Comparison of ENCODE assay signal across 8 cellular contexts in the genomic region with DNA sequence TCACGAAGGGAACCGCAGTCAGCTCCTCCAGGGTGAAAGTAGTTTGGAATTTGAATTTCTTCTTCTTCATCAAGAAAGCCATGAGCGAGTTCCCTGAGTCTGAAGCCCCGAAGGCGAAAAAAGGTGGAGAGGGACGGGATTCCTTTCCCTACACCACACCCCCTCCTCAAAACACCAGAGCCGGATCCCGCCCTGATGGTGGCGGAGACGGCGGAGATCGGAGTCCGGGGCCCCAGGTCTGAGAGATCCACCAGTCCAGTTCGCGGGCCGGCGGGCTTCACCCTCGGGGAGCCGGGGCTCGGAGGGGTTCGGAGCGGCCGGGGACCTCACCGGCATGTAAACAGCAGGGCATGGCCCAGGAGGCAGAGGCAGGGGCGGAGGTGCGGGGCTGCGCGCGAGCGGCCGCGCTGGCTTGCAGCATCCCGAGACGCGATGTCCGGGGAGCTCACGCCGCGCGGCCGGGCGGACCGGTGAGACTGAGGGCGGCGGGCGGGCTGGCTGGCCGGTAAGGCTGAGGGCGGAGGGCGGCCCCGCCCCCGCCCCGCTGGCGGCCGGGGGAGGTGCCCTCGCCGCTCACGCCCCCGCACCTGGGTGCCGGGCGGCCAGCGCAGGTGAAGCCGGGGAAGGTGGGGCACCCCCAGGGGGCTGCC. TPM values are rescaled to one million over a fixed set of nuclear protein-coding genes. Genes with fewer than 3 reads are reported as not detected.
DNase-seq lines count a peak whose midpoint lies in the region; ATAC-seq, FAIRE-seq and TF ChIP-seq lines count a peak whose summit lies in the region.

No MANE protein-coding gene starts in this region.

- TF ChIP-seq EP300 in GM12878 (IDR thresholded peaks at IDR 0.05; ENCODE audit: borderline replicate concordance in 1 of 2, control insufficient read depth in 1 of 2, low read depth in 2 of 2, low read length in 2 of 2): no peak

- H4K20me1 ChIP-seq in GM12878 (ENCODE audit: control insufficient read depth, insufficient read depth): peaks cover 7% of the 10 kb centered on the region
- no peaks in the 10 kb centered on the region for H4K20me1 ChIP-seq in keratinocyte (ENCODE audit: control insufficient read depth, extremely low read depth, insufficient read depth, low read length)

- no peaks in the 10 kb centered on the region for H3K27me3 Mint-ChIP-seq in stimulated activated naive B cell treated with anti-CD40 and anti-IgM and Interleukin-4, amounts not matched to agents 10 μg/mL and 1 μg/mL and 100 μg/mL, for 72 hours

- H3K4me3 ChIP-seq in cardiac muscle cell (peak overlapping the region; percentile 99), GM12878 (peak overlapping the region; percentile 93), keratinocyte (ENCODE audit: control insufficient read depth in 2 of 3, extremely low read depth in 1 of 3, insufficient read depth in 2 of 3, low read depth in 1 of 3, low read length in 3 of 3) (peak overlapping the region; percentile 64 to 90 (median 77))

- peak overlapping the region; percentile 68 for H3K9ac ChIP-seq in GM12878 (ENCODE audit: control insufficient read depth, insufficient read depth, low read length)
- peak overlapping the region; percentile 69 for H3K9ac ChIP-seq in keratinocyte (ENCODE audit: control insufficient read depth, extremely low read depth, insufficient read depth, low read length)

- peaks cover 53 to 84% of the 10 kb centered on the region in 2 donors for H3K4me1 Mint-ChIP-seq in stimulated activated naive B cell treated with anti-CD40 and anti-IgM and Interleukin-4, amounts not matched to agents 10 μg/mL and 1 μg/mL and 100 μg/mL, for 72 hours

- H3K9me3 Mint-ChIP-seq in stimulated activated naive B cell treated with anti-CD40 and anti-IgM and Interleukin-4, amounts not matched to agents 10 μg/mL and 1 μg/mL and 100 μg/mL, for 72 hours: no peaks in the 10 kb centered on the region

- in situ Hi-C loops in GM12878 (cut with MboI): no loop called here

- no peak overlapping the region; the same call in 1 of the 2 replicates for H2AFZ ChIP-seq in GM12878 (ENCODE audit: control insufficient read depth, low read depth, low read length)
- peak overlapping the region; percentile 36 for H2AFZ ChIP-seq in keratinocyte (ENCODE audit: control insufficient read depth, low read length)

- H3K36me3 Mint-ChIP-seq in stimulated activated naive B cell treated with anti-CD40 and anti-IgM and Interleukin-4, amounts not matched to agents 10 μg/mL and 1 μg/mL and 100 μg/mL, for 72 hours: peaks cover 3 to 12% of the 10 kb centered on the region in 2 donors

- dilution Hi-C loops in keratinocyte (cut with MboI; ENCODE audit: extremely low pct_ligation_motif_present, low sequenced_read_pairs): no loop called here

- intact Hi-C loops in cardiac septum (cut with DNase I): loop anchor here (2.0 kb wide), 1 partner anchor 29 kb away; no protein-coding TSS in a partner anchor
- intact Hi-C loops in GM12878 (cut with micrococcal nuclease; ENCODE audit: unreplicated experiment): no loop called here

- CTCF ChIA-PET in GM12878 (lab: Yijun Ruan, JAX): interaction anchor here (1.0 to 7.8 kb wide), 9 partner anchors 24 to 246 kb away, joined by 3 to 63 read pairs (median 3); a partner anchor contains a TSS

- H3K27me3 ChIP-seq in cardiac muscle cell (no peaks in the 10 kb centered on the region), GM12878 (replicated peaks in 1 of 2; ENCODE audit: control insufficient read depth in 2 of 2, insufficient read depth in 2 of 2, low read length in 1 of 2) (no peaks in the 10 kb centered on the region), keratinocyte (ENCODE audit: control insufficient read depth, extremely low read depth, insufficient read depth, low read length) (no peaks in the 10 kb centered on the region)

- SMC1A ChIA-PET in GM12878 (lab: Charles Lee; ENCODE audit: uncharacterized antibody, unreplicated experiment): interaction anchor here (1.0 to 3.2 kb wide), 9 partner anchors 10 to 92 kb away, joined by 3 to 16 read pairs (median 5); no protein-coding TSS in a partner anchor

- H3K9me1 ChIP-seq in keratinocyte (ENCODE audit: control insufficient read depth, extremely low read depth, insufficient read depth, low read length): no peaks in the 10 kb centered on the region

- peaks cover 49% of the 10 kb centered on the region for H3K4me1 ChIP-seq in cardiac muscle cell (ENCODE audit: low read depth)
- H3K4me1 ChIP-seq in GM12878 (ENCODE audit: control insufficient read depth, insufficient read depth, low read length): peaks cover 53% of the 10 kb centered on the region
- H3K4me1 ChIP-seq in keratinocyte (ENCODE audit: control insufficient read depth, extremely low read depth, insufficient read depth, low read length): peaks cover 25% of the 10 kb centered on the region

- H3K79me2 ChIP-seq in GM12878 (ENCODE audit: control insufficient read depth, insufficient read depth, low read length) (peaks cover 47% of the 10 kb centered on the region), keratinocyte (ENCODE audit: control insufficient read depth, insufficient read depth, low read length) (peaks cover 27% of the 10 kb centered on the region)

- peak; percentile 76; the same call in 1 of the 2 replicates for TF ChIP-seq POLR2A in GM12878 (IDR thresholded peaks at IDR 0.05; ENCODE audit: low read depth, low read length)

- TF ChIP-seq RAD21 in GM12878 (IDR thresholded peaks at IDR 0.05; ENCODE audit: insufficient read depth, low read depth, low read length): no peak

- no peaks in the 10 kb centered on the region for H3K36me3 ChIP-seq in cardiac muscle cell
- H3K36me3 ChIP-seq in GM12878 (ENCODE audit: control insufficient read depth in 2 of 2, insufficient read depth in 2 of 2, low read length in 1 of 2): 0 out of 4 replicates have a peak, but pooled peaks cover 0 to 3% of the 10 kb centered on the region in 2 experiments
- H3K36me3 ChIP-seq in keratinocyte (ENCODE audit: control insufficient read depth in 2 of 2, extremely low read depth in 1 of 2, insufficient read depth in 2 of 2, low read length in 2 of 2): peaks cover 0 to 4% of the 10 kb centered on the region in 2 experiments

- ATAC-seq in HG02943 (IDR thresholded peaks at IDR 0.05; ENCODE audit: low read depth, unreplicated experiment) (peak; percentile 23), GM12878 (peak; percentile 9), GM18517 (IDR thresholded peaks at IDR 0.05; ENCODE audit: unreplicated experiment) (no peak)
- ATAC-seq in stimulated activated naive B cell treated with anti-CD40 and anti-IgM and Interleukin-4, amounts not matched to agents 10 μg/mL and 1 μg/mL and 100 μg/mL, for 72 hours (replicated peaks): peak; percentile 18 to 27

- 1% methylated on average over 43 of the region's 62 CpGs for WGBS in GM12878 (ENCODE audit: insufficient coverage, insufficient replicate concordance, low lambda C conversion rate, missing lambda C conversion rate)

- TSS peak; percentile 60 for BruUV-seq in GM12878 (replicated peaks; lab: Mats Ljungman, UMichigan)

- DNase-seq in cardiac muscle cell (ENCODE audit: low read depth in 1 of 2, low spot score in 1 of 2) (peak in 1 of 2 donors; percentile 67), cardiac septum (ENCODE audit: low spot score) (no peak), RKO (ENCODE audit: low spot score) (peak; percentile 68), GM12878 (ENCODE audit: low read depth, low spot score) (no peak), keratinocyte (ENCODE audit: low read depth, low spot score) (no peak)
- DNase-seq in stimulated activated naive B cell treated with anti-CD40 and anti-IgM and Interleukin-4, amounts not matched to agents 10 μg/mL and 1 μg/mL and 100 μg/mL, for 72 hours: peak; percentile 46

- TF ChIP-seq CTCF in cardiac muscle cell (IDR thresholded peaks at IDR 0.05; ENCODE audit: low read depth, low read length) (no peak), GM12878 (IDR thresholded peaks at IDR 0.05 in 2 of 3, conservative IDR thresholded peaks at IDR 0.05 in 1 of 3; ENCODE audit: control insufficient read depth in 2 of 3, extremely low read depth in 1 of 3, insufficient read depth in 1 of 3, low read depth in 3 of 3, low read length in 3 of 3) (no peak), keratinocyte (optimal IDR thresholded peaks at IDR 0.05 in 1 of 3, IDR thresholded peaks at IDR 0.05 in 1 of 3, conservative IDR thresholded peaks at IDR 0.05 in 1 of 3; ENCODE audit: extremely low read depth in 1 of 3, insufficient read depth in 2 of 3, low read length in 3 of 3) (no peak)

- H3K27ac ChIP-seq in cardiac muscle cell (peak overlapping the region; percentile 92), GM12878 (ENCODE audit: control insufficient read depth, insufficient read depth) (peak overlapping the region; percentile 67), keratinocyte (ENCODE audit: control insufficient read depth, insufficient read depth, low read length) (peak overlapping the region; percentile 23)

- no peaks in the 10 kb centered on the region for H3K9me3 ChIP-seq in cardiac muscle cell (ENCODE audit: low read depth)
- H3K9me3 ChIP-seq in GM12878 (replicated peaks; ENCODE audit: control insufficient read depth, insufficient read depth, low read length): no peaks in the 10 kb centered on the region
- no peaks in the 10 kb centered on the region for H3K9me3 ChIP-seq in keratinocyte (ENCODE audit: control insufficient read depth, low read depth, low read length)

- POLR2A ChIA-PET in GM12878 (lab: Charles Lee): interaction anchor here (0.5 to 4.6 kb wide), 8 partner anchors 9 to 93 kb away, joined by 3 to 22 read pairs (median 4); a partner anchor contains a TSS

- no peak for FAIRE-seq in GM12878 (lab: Jason Lieb, UNC)
- no peak for FAIRE-seq in keratinocyte (lab: Jason Lieb, UNC)

- RAD21 ChIA-PET in GM12878 (lab: Charles Lee; ENCODE audit: unreplicated experiment): interaction anchor here (0.6 to 2.6 kb wide), 6 partner anchors 10 to 92 kb away, joined by 3 to 12 read pairs (median 6); no protein-coding TSS in a partner anchor

- peak overlapping the region; percentile 93 to 95 for H3K4me3 Mint-ChIP-seq in stimulated activated naive B cell treated with anti-CD40 and anti-IgM and Interleukin-4, amounts not matched to agents 10 μg/mL and 1 μg/mL and 100 μg/mL, for 72 hours

- peak overlapping the region; percentile 88 for H3K27ac Mint-ChIP-seq in stimulated activated naive B cell treated with anti-CD40 and anti-IgM and Interleukin-4, amounts not matched to agents 10 μg/mL and 1 μg/mL and 100 μg/mL, for 72 hours

- H3K4me2 ChIP-seq in GM12878 (ENCODE audit: control insufficient read depth, insufficient read depth) (peak overlapping the region; percentile 91), keratinocyte (ENCODE audit: control insufficient read depth, extremely low read depth, insufficient read depth, low read depth, low read length) (peak overlapping the region; percentile 94)

RNA-seq across cellular contexts. Expression of a gene that starts 0.6 kb away (rescaled TPM):
- total RNA-seq in cardiac muscle cell (20.9 and 25.6 TPM in 2 replicates), cardiac septum (24.1 TPM), GM12878 (2014; rRNA removed) (7.4 TPM in 2 replicates), GM12878 (2014; rRNA removed; fragmentation: Illumina TruSeq; extraction: Trizol) (8.5 and 9.5 TPM in 2 replicates), GM12878 (2021) (69.7 and 75.9 TPM in 2 replicates)
- polyA plus RNA-seq in cardiac muscle cell (26.6 and 32.5 TPM in 2 replicates), GM12878 (2011; rRNA removed) (3.3 and 6.6 TPM in 2 replicates), GM12878 (2014; fragmentation: Illumina TruSeq; extraction: Trizol) (7.2 and 16.9 TPM in 2 replicates), GM12878 (2014; fragmentation: Nextera tagmentation; extraction: Ambion mirVana) (1 to 10 TPM; 1.2 to 2.7 TPM), GM12878 (2014; rRNA removed) (20.7 and 21.5 TPM in 2 replicates), GM12878 (2016; fragmentation: Nextera tagmentation; extraction: Ambion mirVana) (10 to 100 TPM in 1 of 2 experiments, 1 to 10 TPM in 1; 8.5 to 12.9 TPM), keratinocyte (3.7 to 8.6 TPM (median 7.0 TPM) in 3 replicates)
- 23.5 and 27.2 TPM in 2 replicates for total RNA-seq in GM12878 (2013; cell fraction: nucleolus; rRNA removed)
- 116 TPM for polyA plus RNA-seq in GM12878 (2011; ENCODE audit: low read depth)
- 10.5 and 12.0 TPM in 2 replicates for polyA plus RNA-seq in GM12878 (2011; cell fraction: cytosol; rRNA removed)
- polyA plus RNA-seq in GM12878 (2011; cell fraction: nucleus; rRNA removed): 13.2 and 14.7 TPM in 2 replicates
- 61.5 and 83.9 TPM in 2 replicates for polyA plus RNA-seq in GM12878 (2012)
- polyA minus RNA-seq in GM12878 (2011; rRNA and poly(A)+ RNA removed): 2.9 and 6.1 TPM in 2 replicates
- 4.0 and 8.6 TPM in 2 replicates for polyA minus RNA-seq in GM12878 (2011; cell fraction: cytosol; rRNA and poly(A)+ RNA removed)
- 2.8 and 6.3 TPM in 2 replicates for polyA minus RNA-seq in GM12878 (2011; cell fraction: nucleus; rRNA and poly(A)+ RNA removed)
- 7.3 TPM for polyA plus RNA-seq in keratinocyte (2011; ENCODE audit: low read depth)
- 6.1 and 15.3 TPM in 2 replicates for polyA plus RNA-seq in keratinocyte (2011; cell fraction: cytosol; rRNA removed)
- polyA plus RNA-seq in keratinocyte (2011; cell fraction: nucleus; rRNA removed): 14.2 and 16.9 TPM in 2 replicates
- 11.2 and 32.3 TPM in 2 replicates for polyA plus RNA-seq in keratinocyte (2012; ENCODE audit: low replicate concordance)
- 4.9 to 22.6 TPM (median 11.4 TPM) in 3 replicates for polyA minus RNA-seq in keratinocyte
- 5.0 TPM for polyA minus RNA-seq in keratinocyte (2011; cell fraction: cytosol; rRNA and poly(A)+ RNA removed)
- 3.8 and 8.9 TPM in 2 replicates for polyA minus RNA-seq in keratinocyte (2011; cell fraction: nucleus; rRNA and poly(A)+ RNA removed)

RNA-seq across cellular contexts. Expression of a gene that starts 42.5 kb away (rescaled TPM):
- total RNA-seq in cardiac muscle cell (26.1 and 35.6 TPM in 2 replicates), cardiac septum (14.9 TPM), GM12878 (2014; rRNA removed) (36.3 and 40.3 TPM in 2 replicates), GM12878 (2014; rRNA removed; fragmentation: Illumina TruSeq; extraction: Trizol) (30.6 and 31.7 TPM in 2 replicates), GM12878 (2021) (40.7 and 44.0 TPM in 2 replicates)
- polyA plus RNA-seq in cardiac muscle cell (54.2 and 70.7 TPM in 2 replicates), GM12878 (2011; rRNA removed) (25.8 and 49.2 TPM in 2 replicates), GM12878 (2014; fragmentation: Illumina TruSeq; extraction: Trizol) (24.3 and 45.4 TPM in 2 replicates), GM12878 (2014; fragmentation: Nextera tagmentation; extraction: Ambion mirVana) (10 to 100 TPM; 22.7 to 24.2 TPM), GM12878 (2014; rRNA removed) (54.3 and 56.5 TPM in 2 replicates), GM12878 (2016; fragmentation: Nextera tagmentation; extraction: Ambion mirVana) (10 to 100 TPM; 76.7 to 77.9 TPM), keratinocyte (31.1 to 35.4 TPM (median 34.7 TPM) in 3 replicates)
- total RNA-seq in GM12878 (2013; cell fraction: nucleolus; rRNA removed): 35.0 and 35.4 TPM in 2 replicates
- 17.4 TPM for polyA plus RNA-seq in GM12878 (2011; ENCODE audit: low read depth)
- polyA plus RNA-seq in GM12878 (2011; cell fraction: cytosol; rRNA removed): 73.3 and 82.9 TPM in 2 replicates
- 54.9 and 64.6 TPM in 2 replicates for polyA plus RNA-seq in GM12878 (2011; cell fraction: nucleus; rRNA removed)
- polyA plus RNA-seq in GM12878 (2012): 30.5 and 35.8 TPM in 2 replicates
- polyA minus RNA-seq in GM12878 (2011; rRNA and poly(A)+ RNA removed): 39.4 and 64.4 TPM in 2 replicates
- polyA minus RNA-seq in GM12878 (2011; cell fraction: cytosol; rRNA and poly(A)+ RNA removed): 27.0 and 30.2 TPM in 2 replicates
- 38.0 and 63.1 TPM in 2 replicates for polyA minus RNA-seq in GM12878 (2011; cell fraction: nucleus; rRNA and poly(A)+ RNA removed)
- polyA plus RNA-seq in keratinocyte (2011; ENCODE audit: low read depth): 4.3 TPM
- 30.4 and 34.1 TPM in 2 replicates for polyA plus RNA-seq in keratinocyte (2011; cell fraction: cytosol; rRNA removed)
- 31.3 and 35.3 TPM in 2 replicates for polyA plus RNA-seq in keratinocyte (2011; cell fraction: nucleus; rRNA removed)
- 30.8 and 33.4 TPM in 2 replicates for polyA plus RNA-seq in keratinocyte (2012; ENCODE audit: low replicate concordance)
- polyA minus RNA-seq in keratinocyte: 30.5 to 46.0 TPM (median 35.2 TPM) in 3 replicates
- polyA minus RNA-seq in keratinocyte (2011; cell fraction: cytosol; rRNA and poly(A)+ RNA removed): 42.6 TPM
- 9.5 and 11.2 TPM in 2 replicates for polyA minus RNA-seq in keratinocyte (2011; cell fraction: nucleus; rRNA and poly(A)+ RNA removed)

RNA-seq across cellular contexts. Expression of a gene that starts 49.6 kb away (rescaled TPM):
- total RNA-seq in cardiac muscle cell: 0.89 and 1.7 TPM in 2 replicates
- 3.4 and 3.5 TPM in 2 replicates for polyA plus RNA-seq in cardiac muscle cell
- total RNA-seq in cardiac septum: 0.57 TPM
- total RNA-seq in GM12878 (2013; cell fraction: nucleolus; rRNA removed): 1.9 and 2.0 TPM in 2 replicates
- 0.40 TPM in 1 of 2 replicates, not detected in the other for total RNA-seq in GM12878 (2014; rRNA removed)
- 0.14 and 0.22 TPM in 2 replicates for total RNA-seq in GM12878 (2014; rRNA removed; fragmentation: Illumina TruSeq; extraction: Trizol)
- 0.32 and 0.64 TPM in 2 replicates for total RNA-seq in GM12878 (2021)
- polyA plus RNA-seq in GM12878 (2011; ENCODE audit: low read depth): 0.41 TPM
- polyA plus RNA-seq in GM12878 (2011; rRNA removed): 0.12 and 0.50 TPM in 2 replicates
- 0.34 and 0.52 TPM in 2 replicates for polyA plus RNA-seq in GM12878 (2011; cell fraction: cytosol; rRNA removed)
- polyA plus RNA-seq in GM12878 (2011; cell fraction: nucleus; rRNA removed): 2.2 and 3.0 TPM in 2 replicates
- polyA plus RNA-seq in GM12878 (2012): 0.60 and 1.1 TPM in 2 replicates
- polyA plus RNA-seq in GM12878 (2014; fragmentation: Illumina TruSeq; extraction: Trizol): 0.04 TPM in 1 of 2 replicates, not detected in the other
- not detected for polyA plus RNA-seq in GM12878 (2014; fragmentation: Nextera tagmentation; extraction: Ambion mirVana)
- 0.55 and 0.67 TPM in 2 replicates for polyA plus RNA-seq in GM12878 (2014; rRNA removed)
- under 1 TPM; 0.11 to 0.47 TPM for polyA plus RNA-seq in GM12878 (2016; fragmentation: Nextera tagmentation; extraction: Ambion mirVana)
- 0.10 TPM in 1 of 2 replicates, not detected in the other for polyA minus RNA-seq in GM12878 (2011; rRNA and poly(A)+ RNA removed)
- polyA minus RNA-seq in GM12878 (2011; cell fraction: cytosol; rRNA and poly(A)+ RNA removed): not detected in 2 replicates
- 0.57 and 0.85 TPM in 2 replicates for polyA minus RNA-seq in GM12878 (2011; cell fraction: nucleus; rRNA and poly(A)+ RNA removed)
- polyA plus RNA-seq in keratinocyte: 2.4 to 5.2 TPM (median 4.4 TPM) in 3 replicates
- 2.0 TPM for polyA plus RNA-seq in keratinocyte (2011; ENCODE audit: low read depth)
- polyA plus RNA-seq in keratinocyte (2011; cell fraction: cytosol; rRNA removed): 1.1 and 2.7 TPM in 2 replicates
- 9.0 and 9.9 TPM in 2 replicates for polyA plus RNA-seq in keratinocyte (2011; cell fraction: nucleus; rRNA removed)
- polyA plus RNA-seq in keratinocyte (2012; ENCODE audit: low replicate concordance): 3.0 and 4.5 TPM in 2 replicates
- 0.76 to 2.2 TPM (median 0.83 TPM) in 3 replicates for polyA minus RNA-seq in keratinocyte
- polyA minus RNA-seq in keratinocyte (2011; cell fraction: cytosol; rRNA and poly(A)+ RNA removed): 4.4 TPM
- 3.0 and 3.1 TPM in 2 replicates for polyA minus RNA-seq in keratinocyte (2011; cell fraction: nucleus; rRNA and poly(A)+ RNA removed)

Comparison
In these comparisons a context has a peak if more than half of its experiments do, and no peak if none do; other contexts are left out.
1. DNase-seq: peak in RKO (single experiment) and stimulated activated naive B cell treated with anti-CD40 and anti-IgM and Interleukin-4, amounts not matched to agents 10 μg/mL and 1 μg/mL and 100 μg/mL, for 72 hours (single experiment); none in cardiac septum (single experiment), GM12878 (single experiment) and keratinocyte (single experiment).
2. H3K27ac ChIP-seq: peak in every context shown above with its lines; median percentile 92 in cardiac muscle cell; 67 in GM12878; 23 in keratinocyte.
3. Peak in every context shown above with its lines, with median percentiles within 50 percentile points of each other: H3K4me3 ChIP-seq.